17 cellular contexts compared by ENCODE assay signal in genomic region chr4:37662306-37662705, GRCh38. TPM values are rescaled to one million over a fixed set of nuclear protein-coding genes. Genes with fewer than 3 reads are reported as not detected.
DNase-seq lines count a peak whose midpoint lies in the region; ATAC-seq and TF ChIP-seq lines count a peak whose summit lies in the region.
"Had no signal": no experiment of that assay in that cellular context is flagged by ENCODE, and none has a peak within 500 bp of the region (broad histone marks: within the 10 kb centered on the region; RNA-seq: fewer than 3 reads in every experiment).

No MANE protein-coding gene starts in this region.

- DNase-seq in Right ventricle myocardium inferior (ENCODE audit: missing footprints) (no peak), right cardiac atrium (no peak), fibroblast of lung (ENCODE audit: low read depth in 2 of 2) (no peak), neural crest cell (ENCODE audit: low read depth, low spot score) (no peak), tibial artery (no peak), Calu3 (no peak), superior temporal gyrus (ENCODE audit: extremely low spot score) (no peak)
- DNase-seq: activated CD8-positive, alpha-beta memory T cell treated with anti-CD3 and anti-CD28 coated beads for 24 hours; activated naive CD8-positive, alpha-beta T cell treated with anti-CD3 and anti-CD28 coated beads for 36 hours; CD4-positive, alpha-beta memory T cell; DND-41; effector memory CD8-positive, alpha-beta T cell; H9; NCI-H1105; posterior cingulate gyrus had no signal

- H3K4me3 ChIP-seq in right cardiac atrium (ENCODE audit: low read length) (no peak overlapping the region), fibroblast of lung (replicated peaks in 1 of 4; ENCODE audit: control extremely low read depth in 1 of 4, insufficient read depth in 1 of 4, low read depth in 3 of 4, low read length in 4 of 4) (no peak overlapping the region), tibial artery (no peak overlapping the region)

- H3K9me3 Mint-ChIP-seq in neural crest cell (no peaks in the 10 kb centered on the region), Calu3 (ENCODE audit: low read depth, unreplicated experiment) (no peaks in the 10 kb centered on the region)

- 11% methylated on average over 2 of the region's 2 CpGs for WGBS in right cardiac atrium

- H3K4me1 ChIP-seq in right cardiac atrium (ENCODE audit: control insufficient read depth, insufficient read depth, low read length) (peaks cover 32% of the 10 kb centered on the region), fibroblast of lung (ENCODE audit: control insufficient read depth, extremely low read depth, insufficient read depth, low read length) (peaks cover 23% of the 10 kb centered on the region), tibial artery (peaks cover 0 to 64% (median 42%) of the 10 kb centered on the region in 4 donors)

- peak overlapping the region; percentile 90 for H3K27ac Mint-ChIP-seq in neural crest cell (ENCODE audit: unreplicated experiment)
- no peak overlapping the region for H3K27ac Mint-ChIP-seq in Calu3 (ENCODE audit: unreplicated experiment)
- H3K27ac Mint-ChIP-seq: activated naive CD8-positive, alpha-beta T cell treated with anti-CD3 and anti-CD28 coated beads for 36 hours; stimulated activated effector memory CD8-positive, alpha-beta T cell treated with anti-CD3 and anti-CD28 coated beads, Interleukin-12 subunit alpha, Interleukin-12 subunit beta, amount 100 ng/mL, for 72 hours had no signal

- H3K36me3 ChIP-seq in fibroblast of lung (ENCODE audit: control insufficient read depth, insufficient read depth, low read length) (no peaks in the 10 kb centered on the region), tibial artery (peaks cover 0 to under 1% (median 0%) of the 10 kb centered on the region in 3 donors)

- no peak for TF ChIP-seq POLR2A in GM18505 (IDR thresholded peaks at IDR 0.05; ENCODE audit: borderline replicate concordance, extremely low read depth, insufficient read depth, insufficient read length)

- ATAC-seq in Right ventricle myocardium inferior (peak; percentile 8), right cardiac atrium (no peak), GM18505 (IDR thresholded peaks at IDR 0.05; ENCODE audit: unreplicated experiment) (no peak)
- ATAC-seq: effector memory CD8-positive, alpha-beta T cell; stimulated activated effector memory CD8-positive, alpha-beta T cell treated with anti-CD3 and anti-CD28 coated beads, Interleukin-12 subunit alpha, Interleukin-12 subunit beta, amount 100 ng/mL, for 72 hours had no signal

- BruUV-seq in Calu3 (replicated peaks; lab: Mats Ljungman, UMichigan): no TSS peak

- H3K9me3 ChIP-seq in right cardiac atrium (ENCODE audit: control insufficient read depth, low read length) (no peaks in the 10 kb centered on the region), fibroblast of lung (ENCODE audit: control insufficient read depth, insufficient read depth, low read depth, low read length) (no peaks in the 10 kb centered on the region), tibial artery (no peaks in the 10 kb centered on the region)

- CTCF ChIA-PET in Calu3 (lab: Charles Lee): no interaction called here

- H3K4me1 Mint-ChIP-seq in neural crest cell (peaks cover 70% of the 10 kb centered on the region), Calu3 (ENCODE audit: low read depth, unreplicated experiment) (peaks cover 22% of the 10 kb centered on the region)

- H3K27me3 ChIP-seq in right cardiac atrium (ENCODE audit: control insufficient read depth, insufficient read depth): no peaks in the 10 kb centered on the region
- H3K27me3 ChIP-seq in fibroblast of lung (ENCODE audit: control insufficient read depth, insufficient read depth, low read length): no peaks in the 10 kb centered on the region
- no peaks in the 10 kb centered on the region for H3K27me3 ChIP-seq in tibial artery

- peak overlapping the region; percentile 2 for H3K4me2 ChIP-seq in fibroblast of lung (ENCODE audit: extremely low read depth, insufficient read depth, low read length)

- H3K27ac ChIP-seq in right cardiac atrium (ENCODE audit: low read length): no peak overlapping the region
- H3K27ac ChIP-seq in fibroblast of lung (ENCODE audit: insufficient read depth, low read length): no peak overlapping the region
- peak overlapping the region; percentile 18 to 63 for H3K27ac ChIP-seq in tibial artery

- H3K36me3 Mint-ChIP-seq in neural crest cell (ENCODE audit: low read depth): peaks cover 6% of the 10 kb centered on the region
- peaks cover 9% of the 10 kb centered on the region for H3K36me3 Mint-ChIP-seq in Calu3 (ENCODE audit: insufficient read depth, unreplicated experiment)

- TF ChIP-seq CTCF in fibroblast of lung (conservative IDR thresholded peaks at IDR 0.05 in 1 of 2, IDR thresholded peaks at IDR 0.05 in 1 of 2; ENCODE audit: low read depth in 1 of 2, low read length in 2 of 2): no peak
- TF ChIP-seq CTCF in neural crest cell (conservative IDR thresholded peaks at IDR 0.05): no peak
- TF ChIP-seq CTCF in tibial artery (IDR thresholded peaks at IDR 0.05): no peak
- no peak for TF ChIP-seq CTCF in Calu3 (IDR thresholded peaks at IDR 0.05; ENCODE audit: unreplicated experiment)

- H4K20me1 ChIP-seq in fibroblast of lung (ENCODE audit: control insufficient read depth, extremely low read depth, insufficient read depth, low read length): no peaks in the 10 kb centered on the region

- H3K4me3 Mint-ChIP-seq in neural crest cell (peak overlapping the region; percentile 73), Calu3 (ENCODE audit: low read depth, unreplicated experiment) (no peak overlapping the region)
- H3K4me3 Mint-ChIP-seq: activated naive CD8-positive, alpha-beta T cell treated with anti-CD3 and anti-CD28 coated beads for 36 hours; CD4-positive, alpha-beta memory T cell; effector memory CD8-positive, alpha-beta T cell; stimulated activated effector memory CD8-positive, alpha-beta T cell treated with anti-CD3 and anti-CD28 coated beads, Interleukin-12 subunit alpha, Interleukin-12 subunit beta, amount 100 ng/mL, for 72 hours had no signal

- no peak overlapping the region for H3K9ac ChIP-seq in fibroblast of lung (ENCODE audit: insufficient read depth, low read length)

- H3K27me3 Mint-ChIP-seq in neural crest cell (ENCODE audit: low read depth) (no peaks in the 10 kb centered on the region), Calu3 (ENCODE audit: unreplicated experiment) (no peaks in the 10 kb centered on the region)
- H3K27me3 Mint-ChIP-seq: activated naive CD8-positive, alpha-beta T cell treated with anti-CD3 and anti-CD28 coated beads for 36 hours; CD4-positive, alpha-beta memory T cell; effector memory CD8-positive, alpha-beta T cell had no signal

- intact Hi-C loops in Right ventricle myocardium inferior (cut with DNase I): loop anchor here (10.0 kb wide), 1 partner anchor 372 kb away; no protein-coding TSS in a partner anchor
- intact Hi-C loops in right cardiac atrium (cut with DNase I): no loop called here
- intact Hi-C loops in tibial artery (cut with DNase I; ENCODE audit: low total_unique reads): no loop called here
- intact Hi-C loops in Calu3 (cut with micrococcal nuclease; ENCODE audit: unreplicated experiment): no loop called here

- H2AFZ ChIP-seq in fibroblast of lung (ENCODE audit: low read length): no peak overlapping the region

- peaks cover 7% of the 10 kb centered on the region for H3K79me2 ChIP-seq in fibroblast of lung (ENCODE audit: control insufficient read depth, insufficient read depth, low read length)

RNA-seq across cellular contexts. Expression of gene RELL1, which starts 23.9 kb away (rescaled TPM):
- total RNA-seq in Right ventricle myocardium inferior (23.6 TPM), right cardiac atrium (10 to 100 TPM; 14.4 to 31.1 (median 21.9) TPM), fibroblast of lung (65.0 and 71.0 TPM in 2 replicates), neural crest cell (30.3 and 33.6 TPM in 2 replicates), Calu3 (2022) (15.4 and 18.2 TPM in 2 replicates)
- polyA plus RNA-seq in right cardiac atrium (2.1 TPM), fibroblast of lung (14.3 and 16.1 TPM in 2 replicates)
- 7.0 and 9.0 TPM in 2 replicates for polyA plus RNA-seq in fibroblast of lung (2012)
- 12.2 and 21.0 TPM in 2 replicates for polyA minus RNA-seq in fibroblast of lung (ENCODE audit: low replicate concordance)

Comparison
In these comparisons a context has a peak if more than half of its experiments do, and no peak if none do; other contexts are left out.
1. H3K27ac ChIP-seq: peak in tibial artery (2 of 2); none in right cardiac atrium (single experiment) and fibroblast of lung (single experiment).